In the genomic region with DNA sequence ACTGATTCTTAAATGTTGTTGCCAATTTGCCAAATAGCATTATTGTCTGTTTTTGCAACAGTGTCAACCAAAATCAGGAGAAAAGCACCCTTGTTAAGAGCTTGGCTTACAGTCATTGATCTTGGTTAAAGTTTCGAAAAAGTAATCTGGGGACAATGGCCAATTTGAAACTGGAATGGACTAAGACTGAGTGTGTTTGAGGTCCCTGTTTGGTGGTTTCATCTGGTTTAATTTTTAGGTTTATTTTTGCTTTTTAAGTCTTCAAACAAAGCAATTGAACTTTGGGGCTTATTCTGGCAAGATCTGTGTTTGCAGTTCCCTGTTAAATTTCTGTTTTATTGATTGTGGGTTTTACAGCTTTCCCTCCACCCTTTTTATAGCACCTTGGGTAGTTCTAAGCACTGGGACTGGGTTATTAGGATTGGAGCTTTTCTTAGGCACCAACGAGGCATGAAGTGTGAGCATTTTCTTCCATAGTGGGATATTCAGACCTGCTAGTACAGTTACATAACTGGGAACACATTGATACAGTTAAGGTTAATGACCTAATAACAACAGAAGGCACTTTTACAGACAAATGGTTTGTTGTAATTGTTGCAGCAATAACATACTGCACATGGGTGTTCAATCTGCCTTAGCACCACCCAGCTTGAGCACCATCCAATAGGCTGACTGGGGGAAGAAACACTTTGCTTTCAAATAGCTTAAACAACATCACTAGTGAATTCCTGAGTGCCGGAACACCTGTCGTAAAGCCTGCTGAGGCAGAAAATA, we compare ENCODE assay signal across 18 cellular contexts. TPM values are rescaled to one million over a fixed set of nuclear protein-coding genes. Genes with fewer than 3 reads are reported as not detected.
DNase-seq lines count a peak whose midpoint lies in the region; ATAC-seq, FAIRE-seq and TF ChIP-seq lines count a peak whose summit lies in the region.
"Had no signal": no experiment of that assay in that cellular context is flagged by ENCODE, and none has a peak within 500 bp of the region (broad histone marks: within the 10 kb centered on the region; RNA-seq: fewer than 3 reads in every experiment).

No MANE protein-coding gene starts in this region.

- CTCF ChIA-PET in HepG2 (lab: Yijun Ruan, JAX; ENCODE audit: low intra/inter-chr PET ratio, low total read pairs) (no interaction called here), WTC11 (lab: Charles Lee) (interaction anchor here (1.1 kb wide), 1 partner anchor 137 kb away, joined by 3 read pairs; no protein-coding TSS in a partner anchor), PC-9 (lab: Charles Lee) (no interaction called here)

- H4K20me1 ChIP-seq in HepG2 (ENCODE audit: insufficient read depth, low read length) (no peaks in the 10 kb centered on the region), PC-9 (ENCODE audit: insufficient read depth) (no peaks in the 10 kb centered on the region)

- H3K4me2 ChIP-seq in HepG2 (ENCODE audit: low read depth, low read length) (no peak overlapping the region), PC-9 (no peak overlapping the region)

- no peak for DNase-seq in HepG2 (ENCODE audit: low spot score)
- no peak for DNase-seq in WTC11 (ENCODE audit: low spot score)
- peak; percentile 64 for DNase-seq in left lobe of liver (ENCODE audit: low spot score)
- DNase-seq in activated CD4-positive, CD25-positive, alpha-beta regulatory T cell treated with anti-CD3 and anti-CD28 coated beads, Interleukin-2, amount 50 U/mL, for 72 hours = no peak
- DNase-seq in PC-9 = no peak
- DNase-seq in dedifferentiated amniotic fluid mesenchymal stem cell (ENCODE audit: extremely low spot score) = no peak
- DNase-seq: COR-L47; esophagus squamous epithelium; GM23248; stimulated activated CD4-positive, alpha-beta T cell treated with anti-CD3 and anti-CD28 coated beads, Interleukin-4, amount 100 ng/mL, for 1 hour; substantia nigra; T-helper 17 cell had no signal

- WGBS in liver = 32% methylated on average over 4 of the region's 4 CpGs
- WGBS in HepG2 (ENCODE audit: low lambda C conversion rate) = 2% methylated on average over 2 of the region's 4 CpGs

- no peak overlapping the region for H3K4me3 Mint-ChIP-seq in WTC11
- H3K4me3 Mint-ChIP-seq: activated T-helper 17 cell treated with anti-CD3 and anti-CD28 coated beads, Interleukin-2, amount 50 U/mL, for 72 hours; IgD-negative memory B cell; mesothelial cell of epicardium; T-helper 17 cell had no signal

- H3K9me3 Mint-ChIP-seq in WTC11 = peaks cover 22% of the 10 kb centered on the region
- H3K9me3 Mint-ChIP-seq: activated T-helper 17 cell treated with anti-CD3 and anti-CD28 coated beads, Interleukin-2, amount 50 U/mL, for 72 hours; IgD-negative memory B cell had no signal

- no peaks in the 10 kb centered on the region for H3K9me2 ChIP-seq in PC-9 (ENCODE audit: insufficient read depth)

- H3K4me1 ChIP-seq in liver (ENCODE audit: control insufficient read depth in 4 of 4, insufficient read depth in 4 of 4, low read length in 3 of 4) (peaks cover 10 to 42% (median 33%) of the 10 kb centered on the region in 4 donors), HepG2 (ENCODE audit: insufficient read depth, low read length) (no peaks in the 10 kb centered on the region), PC-9 (replicated peaks; ENCODE audit: insufficient read depth) (peaks cover 12% of the 10 kb centered on the region)

- ATAC-seq in HepG2 (no peak), WTC11 (no peak), left lobe of liver (peak; percentile 79), HG03175 (IDR thresholded peaks at IDR 0.05; ENCODE audit: unreplicated experiment) (no peak)
- ATAC-seq: activated CD4-positive, CD25-positive, alpha-beta regulatory T cell treated with anti-CD3 and anti-CD28 coated beads, Interleukin-2, amount 50 U/mL, for 24 hours; activated T-helper 17 cell treated with anti-CD3 and anti-CD28 coated beads, Interleukin-2, amount 50 U/mL, for 72 hours; T-helper 17 cell had no signal

- H3K27ac ChIP-seq in liver (ENCODE audit: low read depth in 1 of 2, low read length in 2 of 2) (peak overlapping the region; percentile 25 to 48), HepG2 (ENCODE audit: extremely low read length, insufficient read depth, low read length) (no peak overlapping the region), PC-9 (no peak overlapping the region)
- H3K27ac ChIP-seq: GM23248 had no signal

- H3K4me3 ChIP-seq in liver (ENCODE audit: low read depth in 1 of 3, low read length in 3 of 3) = peak overlapping the region in 1 of 3 donors; percentile 11
- no peak overlapping the region for H3K4me3 ChIP-seq in HepG2 (replicated peaks in 1 of 3; ENCODE audit: insufficient read depth in 1 of 3, low read depth in 2 of 3, low read length in 3 of 3)
- H3K4me3 ChIP-seq in PC-9 = no peak overlapping the region
- H3K4me3 ChIP-seq: esophagus squamous epithelium, GM23248 had no signal

- TF ChIP-seq CTCF in liver (IDR thresholded peaks at IDR 0.05; ENCODE audit: low read depth, low read length, missing input control) (no peak), HepG2 (CRISPR knock-in tag; IDR thresholded peaks at IDR 0.05) (no peak), WTC11 (IDR thresholded peaks at IDR 0.05) (no peak), PC-9 (conservative IDR thresholded peaks at IDR 0.05) (no peak)

- no peak for TF ChIP-seq EP300 in HepG2 (IDR thresholded peaks at IDR 0.05; ENCODE audit: low read depth in 2 of 2, low read length in 2 of 2)
- no peak for TF ChIP-seq EP300 in HepG2 (CRISPR knock-in tag; IDR thresholded peaks at IDR 0.05; ENCODE audit: borderline replicate concordance)

- intact Hi-C loops in HepG2 (cut with micrococcal nuclease; ENCODE audit: unreplicated experiment) = no loop called here
- intact Hi-C loops in PC-9 (cut with micrococcal nuclease; ENCODE audit: unreplicated experiment) = no loop called here

- in situ Hi-C loops in HepG2 (cut with HindIII; ENCODE audit: extremely low pct_ligation_motif_present, low pct_unique_long_range_greater_than_20kb) = no loop called here

- H2AFZ ChIP-seq in HepG2 (ENCODE audit: low read length) (no peak overlapping the region), PC-9 (no peak overlapping the region)
- H2AFZ ChIP-seq: GM23248 had no signal

- BruUV-seq in HepG2 (replicated peaks; lab: Mats Ljungman, UMichigan) (no TSS peak), PC-9 (replicated peaks; lab: Mats Ljungman, UMichigan) (no TSS peak)

- H3K79me2 ChIP-seq in HepG2 (ENCODE audit: insufficient read depth, low read length) (no peaks in the 10 kb centered on the region), PC-9 (ENCODE audit: low read depth) (no peaks in the 10 kb centered on the region)

- H3K36me3 ChIP-seq in liver (ENCODE audit: control insufficient read depth in 4 of 4, insufficient read depth in 3 of 4, low read depth in 1 of 4, low read length in 3 of 4) (no peaks in the 10 kb centered on the region), HepG2 (replicated peaks in 1 of 2; ENCODE audit: control insufficient read depth in 1 of 2, insufficient read depth in 2 of 2, low read length in 2 of 2) (no peaks in the 10 kb centered on the region), PC-9 (ENCODE audit: low read depth) (no peaks in the 10 kb centered on the region)
- H3K36me3 ChIP-seq: esophagus squamous epithelium had no signal

- POLR2A ChIA-PET in HepG2 (lab: Yijun Ruan, JAX) (no interaction called here), WTC11 (lab: Charles Lee) (no interaction called here), PC-9 (lab: Charles Lee; ENCODE audit: unreplicated experiment) (no interaction called here)

- H3K27ac Mint-ChIP-seq in WTC11 = no peak overlapping the region
- H3K27ac Mint-ChIP-seq: activated T-helper 17 cell treated with anti-CD3 and anti-CD28 coated beads, Interleukin-2, amount 50 U/mL, for 72 hours; IgD-negative memory B cell; mesothelial cell of epicardium; T-helper 17 cell had no signal

- no peak overlapping the region for H3K9ac ChIP-seq in liver (ENCODE audit: low read depth in 1 of 2, low read length in 2 of 2)
- no peak overlapping the region for H3K9ac ChIP-seq in HepG2 (ENCODE audit: insufficient read depth, low read depth, low read length)
- H3K9ac ChIP-seq: GM23248 had no signal

- peaks cover 3% of the 10 kb centered on the region for H3K27me3 Mint-ChIP-seq in WTC11 (ENCODE audit: low read depth)

- peak; percentile 51 to 54 for TF ChIP-seq RAD21 in liver (IDR thresholded peaks at IDR 0.05)
- TF ChIP-seq RAD21 in HepG2 (CRISPR knock-in tag; IDR thresholded peaks at IDR 0.05) = no peak

- no peak for TF ChIP-seq POLR2A in HepG2 (IDR thresholded peaks at IDR 0.05; ENCODE audit: insufficient read depth in 1 of 2, low read depth in 2 of 2, low read length in 2 of 2)

- H3K36me3 Mint-ChIP-seq in WTC11 = peaks cover 8% of the 10 kb centered on the region
- H3K36me3 Mint-ChIP-seq: IgD-negative memory B cell had no signal

- FAIRE-seq in HepG2 (lab: Jason Lieb, UNC) = no peak

- H3K4me1 Mint-ChIP-seq in WTC11 = peaks cover 33% of the 10 kb centered on the region
- H3K4me1 Mint-ChIP-seq: activated T-helper 17 cell treated with anti-CD3 and anti-CD28 coated beads, Interleukin-2, amount 50 U/mL, for 72 hours; IgD-negative memory B cell had no signal

- no peaks in the 10 kb centered on the region for H3K27me3 ChIP-seq in liver (ENCODE audit: control insufficient read depth in 4 of 4, insufficient read depth in 4 of 4, low read length in 3 of 4)
- no peaks in the 10 kb centered on the region for H3K27me3 ChIP-seq in HepG2 (ENCODE audit: control insufficient read depth in 1 of 2, insufficient read depth in 2 of 2, low read length in 2 of 2)
- H3K27me3 ChIP-seq in PC-9 (ENCODE audit: insufficient read depth, low read depth) = no peaks in the 10 kb centered on the region
- H3K27me3 ChIP-seq: esophagus squamous epithelium had no signal

- peaks cover 12% of the 10 kb centered on the region; the same call in 1 of the 2 replicates for H3F3A ChIP-seq in PC-9 (ENCODE audit: insufficient read depth, low read depth)

- no peaks in the 10 kb centered on the region for H3K9me3 ChIP-seq in liver (ENCODE audit: control insufficient read depth in 4 of 4, low read length in 3 of 4)
- peaks cover 20% of the 10 kb centered on the region for H3K9me3 ChIP-seq in HepG2 (ENCODE audit: low read length)
- H3K9me3 ChIP-seq in PC-9 (ENCODE audit: insufficient read depth, low read depth) = no peaks in the 10 kb centered on the region
- H3K9me3 ChIP-seq: esophagus squamous epithelium had no signal

RNA-seq across cellular contexts. Expression of gene MAP10, which starts 40.6 kb away (rescaled TPM):
- total RNA-seq in liver (1 to 10 TPM; 1.3 to 2.7 TPM), HepG2 (2016; rRNA removed; fragmentation: Illumina TruSeq; extraction: Trizol) (not detected in 2 replicates), WTC11 (2021) (2.5 to 3.0 TPM (median 2.7 TPM) in 3 replicates), left lobe of liver (1.6 TPM), PC-9 (2021) (0.13 TPM in 1 of 2 replicates, not detected in the other)
- polyA plus RNA-seq in liver (1 to 10 TPM in 1 of 2 donors, under 1 TPM in 1; 0.96 to 2.3 TPM), HepG2 (2011; rRNA removed) (not detected in 2 replicates)
- not detected in 2 replicates for total RNA-seq in HepG2 (2016; cell fraction: cytosol; rRNA removed; fragmentation: Illumina TruSeq; extraction: Trizol; ENCODE audit: low read depth)
- not detected in 2 replicates for total RNA-seq in HepG2 (2016; cell fraction: insoluble cytoplasmic fraction; rRNA removed; fragmentation: Illumina TruSeq; extraction: Trizol)
- not detected in 2 replicates for total RNA-seq in HepG2 (2016; cell fraction: membrane; rRNA removed; fragmentation: Illumina TruSeq; extraction: Trizol)
- total RNA-seq in HepG2 (2016; cell fraction: nucleus; rRNA removed; fragmentation: Illumina TruSeq; extraction: Trizol) = not detected in 2 replicates
- polyA plus RNA-seq in HepG2 (2011; cell fraction: cytosol; rRNA removed) = not detected in 2 replicates
- polyA plus RNA-seq in HepG2 (2011; cell fraction: nucleus; rRNA removed) = not detected in 2 replicates
- not detected in 2 replicates for polyA plus RNA-seq in HepG2 (2012)
- not detected in 2 replicates for polyA plus RNA-seq in HepG2 (2016; cell fraction: cytosol; fragmentation: Illumina TruSeq; extraction: Trizol; ENCODE audit: low read depth)
- polyA plus RNA-seq in HepG2 (2016; cell fraction: insoluble cytoplasmic fraction; fragmentation: Illumina TruSeq; extraction: Trizol; ENCODE audit: low read depth) = not detected in 2 replicates
- polyA plus RNA-seq in HepG2 (2016; cell fraction: membrane; fragmentation: Illumina TruSeq; extraction: Trizol; ENCODE audit: low read depth) = not detected in 2 replicates
- polyA plus RNA-seq in HepG2 (2016; cell fraction: nucleus; fragmentation: Illumina TruSeq; extraction: Trizol; ENCODE audit: insufficient read depth, low read depth) = not detected in 2 replicates
- not detected in 2 replicates for polyA minus RNA-seq in HepG2 (2011; rRNA and poly(A)+ RNA removed; ENCODE audit: low replicate concordance)
- not detected in 2 replicates for polyA minus RNA-seq in HepG2 (2011; cell fraction: cytosol; rRNA and poly(A)+ RNA removed)
- not detected in 2 replicates for polyA minus RNA-seq in HepG2 (2011; cell fraction: nucleus; rRNA and poly(A)+ RNA removed)

Comparison
In these comparisons a context has a peak if more than half of its experiments do, and no peak if none do; other contexts are left out.
1. H3K27ac ChIP-seq: peak in liver (2 of 2); none in HepG2 (single experiment) and PC-9 (single experiment).